Comparison of ENCODE assay signal across 1 cellular context in genomic region chr10:100803481-100803880, GRCh38.
TF ChIP-seq lines count a peak whose summit lies in the region.

No MANE protein-coding gene starts in this region.

TF ChIP-seq in HEK293, 187 proteins besides CTCF, POLR2A, EP300 and RAD21 (continued from another document):
- TF ChIP-seq PRDM2 (tag by site-specific recombination; IDR thresholded peaks at IDR 0.05; ENCODE audit: borderline replicate concordance), result no peak
- no peak for TF ChIP-seq ZSCAN4 (tag by site-specific recombination; IDR thresholded peaks at IDR 0.05)
- no peak for TF ChIP-seq ZNF837 (tag by site-specific recombination; IDR thresholded peaks at IDR 0.05)
- TF ChIP-seq ZNF513 (tag by site-specific recombination; IDR thresholded peaks at IDR 0.05), result no peak
- no peak for TF ChIP-seq ZNF501 (tag by site-specific recombination; IDR thresholded peaks at IDR 0.05)
- no peak for TF ChIP-seq ZNF639 (tag by site-specific recombination; IDR thresholded peaks at IDR 0.05)
- TF ChIP-seq ZNF398 (tag by site-specific recombination; IDR thresholded peaks at IDR 0.05), result peak; percentile 70
- TF ChIP-seq PRDM4 (tag by site-specific recombination; IDR thresholded peaks at IDR 0.05), result no peak
- TF ChIP-seq MZF1 (tag by site-specific recombination; IDR thresholded peaks at IDR 0.05; ENCODE audit: borderline replicate concordance), result no peak
- no peak for TF ChIP-seq PRDM1 (tag by site-specific recombination; IDR thresholded peaks at IDR 0.05)
- no peak for TF ChIP-seq ZFP41 (tag by site-specific recombination; IDR thresholded peaks at IDR 0.05; ENCODE audit: borderline replicate concordance)
- TF ChIP-seq SP7 (tag by site-specific recombination; IDR thresholded peaks at IDR 0.05), result no peak
- no peak for TF ChIP-seq ZNF350 (tag by site-specific recombination; IDR thresholded peaks at IDR 0.05)
- no peak for TF ChIP-seq ZNF157 (tag by site-specific recombination; IDR thresholded peaks at IDR 0.05)
- no peak for TF ChIP-seq AEBP2 (tag by site-specific recombination; IDR thresholded peaks at IDR 0.05; ENCODE audit: borderline replicate concordance)
- TF ChIP-seq YY2 (tag by site-specific recombination; IDR thresholded peaks at IDR 0.05), result no peak
- TF ChIP-seq OSR2 (tag by site-specific recombination; IDR thresholded peaks at IDR 0.05), result peak; percentile 40
- no peak for TF ChIP-seq ZNF24 (tag by site-specific recombination; IDR thresholded peaks at IDR 0.05)
- TF ChIP-seq ZFP3 (tag by site-specific recombination; IDR thresholded peaks at IDR 0.05; ENCODE audit: low read depth), result no peak
- TF ChIP-seq ZBTB20 (tag by site-specific recombination; IDR thresholded peaks at IDR 0.05), result no peak
- TF ChIP-seq ZNF792 (tag by site-specific recombination; IDR thresholded peaks at IDR 0.05), result no peak
- no peak for TF ChIP-seq ZNF10 (tag by site-specific recombination; IDR thresholded peaks at IDR 0.05)
- 0 out of 2 replicates have a peak, but pooled peaks have one; percentile 49 for TF ChIP-seq WT1 (tag by site-specific recombination; IDR thresholded peaks at IDR 0.05)
- peak; percentile 97 for TF ChIP-seq EGR2 (tag by site-specific recombination; IDR thresholded peaks at IDR 0.05; ENCODE audit: low read depth)
- TF ChIP-seq KLF1 (tag by site-specific recombination; IDR thresholded peaks at IDR 0.05), result no peak
- no peak for TF ChIP-seq FEZF1 (tag by site-specific recombination; IDR thresholded peaks at IDR 0.05)
TF ChIP-seq in HEK293: peak in this region for 7.
